ENCODE assay signal across 22 cellular contexts in the genomic region with DNA sequence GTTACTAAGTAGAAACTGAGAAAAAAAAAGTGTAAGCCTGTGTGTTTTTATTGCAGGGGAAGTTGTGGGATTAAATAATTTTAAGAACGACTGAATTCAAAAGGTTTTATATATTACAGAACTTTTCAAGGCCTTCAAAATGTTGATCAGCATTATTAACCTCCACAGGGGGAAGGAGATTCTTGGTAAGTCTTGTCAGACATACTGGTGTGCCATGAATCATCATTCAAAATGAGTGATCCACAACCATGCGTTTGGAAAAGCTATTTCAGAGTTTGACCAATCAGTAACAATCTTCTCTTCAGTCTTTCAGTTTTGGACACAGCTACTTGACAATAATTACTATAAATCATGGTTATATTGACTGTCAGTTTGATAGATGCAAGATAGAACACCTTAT.
"Had no signal": no experiment of that assay in that cellular context is flagged by ENCODE, and none has a peak within 500 bp of the region (broad histone marks: within the 10 kb centered on the region; RNA-seq: fewer than 3 reads in every experiment).

No MANE protein-coding gene starts in this region.

- H3K36me3 ChIP-seq: breast epithelium, colonic mucosa, prostate gland had no signal

- H3K27ac ChIP-seq: breast epithelium, colonic mucosa, hepatocyte, lower lobe of right lung, parathyroid adenoma, prostate gland, testis, tibial nerve, upper lobe of right lung had no signal

- H3K4me1 ChIP-seq: breast epithelium, colonic mucosa, lower lobe of right lung, prostate gland, testis had no signal

- DNase-seq: caudate nucleus; colonic mucosa; effector CD4-positive, alpha-beta T cell; endodermal cell; glutamatergic neuron; kidney; lower lobe of right lung; mesenchymal stem cell; naive B cell; nephron progenitor cell; stimulated activated CD4-positive, alpha-beta T cell treated with anti-CD3 and anti-CD28 coated beads, Interleukin-15, amount 100 ng/mL, for 24 hours; stimulated activated CD4-positive, alpha-beta T cell treated with anti-CD3 and anti-CD28 coated beads, Interleukin-1b, Interleukin-23, amount 100 ng/mL, for 48 hours; stimulated activated CD4-positive, alpha-beta T cell treated with anti-CD3 and anti-CD28 coated beads, Interleukin-4, amount 100 ng/mL, for 24 hours; testis; upper lobe of right lung had no signal

- H3K9me3 ChIP-seq: breast epithelium, colonic mucosa, gastroesophageal sphincter, lower lobe of right lung, prostate gland, testis, tibial nerve, upper lobe of right lung had no signal

- ATAC-seq: stimulated activated memory B cell treated with anti-CD40 and anti-IgM and Interleukin-4, amounts not matched to agents 10 μg/mL and 1 μg/mL and 100 μg/mL, for 72 hours; upper lobe of right lung had no signal

- H3K27me3 ChIP-seq: breast epithelium, colonic mucosa, gastroesophageal sphincter, hepatocyte, testis, tibial nerve, upper lobe of right lung had no signal

- H3K4me3 ChIP-seq: breast epithelium, colonic mucosa, gastroesophageal sphincter, hepatocyte, lower lobe of right lung, prostate gland, testis, tibial nerve, upper lobe of right lung had no signal
